Comparison of ENCODE assay signal across 8 cellular contexts in the genomic region with DNA sequence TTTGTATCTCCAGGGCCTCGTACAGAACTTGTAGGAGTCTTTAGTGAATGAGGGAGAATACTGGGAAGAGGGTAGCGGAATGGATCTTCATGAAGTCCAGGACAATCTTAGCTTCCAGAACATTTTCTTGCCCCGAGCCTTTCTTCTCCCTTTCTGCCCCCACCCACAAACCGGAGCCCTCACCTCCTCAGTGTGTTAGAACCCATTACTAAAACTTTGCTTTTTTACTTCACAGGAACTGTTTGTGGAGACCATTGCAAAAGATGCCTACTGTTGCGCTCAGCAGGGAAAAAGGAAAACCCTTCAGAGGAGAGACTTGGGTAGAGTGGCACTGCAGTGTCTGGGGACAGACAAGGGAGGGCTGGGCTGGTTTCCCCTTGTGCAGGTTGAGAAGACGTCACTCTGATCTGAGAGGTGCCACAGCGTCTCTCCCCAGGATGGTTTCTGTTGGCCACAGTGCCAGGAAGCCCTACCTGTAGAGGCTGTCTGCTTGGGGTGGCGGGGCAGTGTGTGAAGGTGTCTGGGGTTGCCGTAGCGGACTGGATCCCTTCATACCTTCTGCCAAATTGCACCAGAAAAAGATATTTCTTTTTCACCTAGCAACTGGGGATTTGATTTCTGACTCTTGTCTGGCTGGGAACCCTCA. TPM values are rescaled to one million over a fixed set of nuclear protein-coding genes. Genes with fewer than 3 reads are reported as not detected.
DNase-seq lines count a peak whose midpoint lies in the region; ATAC-seq and TF ChIP-seq lines count a peak whose summit lies in the region.

No MANE protein-coding gene starts in this region.

- H3K9me3 Mint-ChIP-seq in chondrocyte (ENCODE audit: low read depth), result peaks cover 3% of the 10 kb centered on the region
- H3K9me3 Mint-ChIP-seq in natural killer cell treated with Interleukin-12 subunit alpha and Interleukin-12 subunit beta and Interleukin-15 and Interleukin-18, amount 100 ng/mL, for 72 hours, result no peaks in the 10 kb centered on the region

- TF ChIP-seq POLR2A in NB4 (IDR thresholded peaks at IDR 0.05; ENCODE audit: extremely low read depth, insufficient read length), result no peak

- peak overlapping the region; percentile 84 for H3K27ac ChIP-seq in C4-2B

- peak overlapping the region; percentile 66 for H3K4me3 ChIP-seq in NB4 (ENCODE audit: low read depth, low read length)

- TF ChIP-seq CTCF in C4-2B (conservative IDR thresholded peaks at IDR 0.05) (no peak), NB4 (IDR thresholded peaks at IDR 0.05; ENCODE audit: low read depth, low read length) (no peak), chondrocyte (IDR thresholded peaks at IDR 0.05) (no peak)

- H3K4me1 Mint-ChIP-seq in chondrocyte (ENCODE audit: low read depth), result peaks cover 17% of the 10 kb centered on the region
- H3K4me1 Mint-ChIP-seq in natural killer cell treated with Interleukin-12 subunit alpha and Interleukin-12 subunit beta and Interleukin-15 and Interleukin-18, amount 100 ng/mL, for 72 hours (ENCODE audit: low read depth in 2 of 2), result peaks cover 16 to 52% of the 10 kb centered on the region in 2 donors

- peaks cover 17% of the 10 kb centered on the region for H3K36me3 Mint-ChIP-seq in chondrocyte (ENCODE audit: low read depth)
- H3K36me3 Mint-ChIP-seq in natural killer cell treated with Interleukin-12 subunit alpha and Interleukin-12 subunit beta and Interleukin-15 and Interleukin-18, amount 100 ng/mL, for 72 hours, result peaks cover 16% of the 10 kb centered on the region

- no peaks in the 10 kb centered on the region for H3K27me3 Mint-ChIP-seq in chondrocyte (ENCODE audit: low read depth)
- peaks cover 0 to 2% of the 10 kb centered on the region in 2 donors for H3K27me3 Mint-ChIP-seq in natural killer cell treated with Interleukin-12 subunit alpha and Interleukin-12 subunit beta and Interleukin-15 and Interleukin-18, amount 100 ng/mL, for 72 hours

- no peak for ATAC-seq in natural killer cell treated with Interleukin-12 subunit alpha and Interleukin-12 subunit beta and Interleukin-15 and Interleukin-18, amount 100 ng/mL, for 72 hours
- ATAC-seq in HG03469 (IDR thresholded peaks at IDR 0.05; ENCODE audit: unreplicated experiment) (no peak), GM19035 (IDR thresholded peaks at IDR 0.05; ENCODE audit: unreplicated experiment) (no peak)

- peak overlapping the region; percentile 79 for H3K4me3 Mint-ChIP-seq in chondrocyte (ENCODE audit: unreplicated experiment)
- peak overlapping the region; percentile 81 for H3K4me3 Mint-ChIP-seq in natural killer cell treated with Interleukin-12 subunit alpha and Interleukin-12 subunit beta and Interleukin-15 and Interleukin-18, amount 100 ng/mL, for 72 hours

- H3K27ac Mint-ChIP-seq in chondrocyte (ENCODE audit: unreplicated experiment), result peak overlapping the region; percentile 80
- peak overlapping the region; percentile 64 to 80 for H3K27ac Mint-ChIP-seq in natural killer cell treated with Interleukin-12 subunit alpha and Interleukin-12 subunit beta and Interleukin-15 and Interleukin-18, amount 100 ng/mL, for 72 hours

- DNase-seq in NB4 (ENCODE audit: low read depth) (no peak), chondrocyte (ENCODE audit: low spot score) (no peak), inferior parietal cortex (ENCODE audit: extremely low spot score) (no peak), cerebellum (ENCODE audit: low spot score) (no peak)
- DNase-seq in natural killer cell treated with Interleukin-12 subunit alpha and Interleukin-12 subunit beta and Interleukin-15 and Interleukin-18, amount 100 ng/mL, for 72 hours (ENCODE audit: low spot score), result no peak

RNA-seq across cellular contexts. Expression of a gene that starts 0.8 kb away (rescaled TPM):
- total RNA-seq in chondrocyte (31.2 to 47.2 TPM (median 39.5 TPM) in 3 replicates), cerebellum (13.6 TPM)
- total RNA-seq in natural killer cell treated with Interleukin-12 subunit alpha and Interleukin-12 subunit beta and Interleukin-15 and Interleukin-18, amount 100 ng/mL, for 72 hours, result 10 to 100 TPM; 32.8 to 60.7 TPM
